Comparison of ENCODE assay signal across 17 cellular contexts in genomic region chr20:44003609-44004008, GRCh38.
"Had no signal": no experiment of that assay in that cellular context is flagged by ENCODE, and none has a peak within 500 bp of the region (broad histone marks: within the 10 kb centered on the region; RNA-seq: fewer than 3 reads in every experiment).

No MANE protein-coding gene starts in this region.

- DNase-seq: effector memory CD4-positive, alpha-beta T cell; hypothalamus; mammary epithelial cell; right cardiac atrium; small intestine; stimulated activated CD4-positive, alpha-beta T cell treated with anti-CD3 and anti-CD28 coated beads, Interleukin-12 subunit alpha, Interleukin-12 subunit beta, amount 100 ng/mL, for 4 hours; stimulated activated naive CD4-positive, alpha-beta T cell treated with Interleukin-2 at 50 U/mL for 16 hours; tibial artery; upper lobe of left lung; uterus had no signal

- H3K4me1 ChIP-seq: tibial artery, upper lobe of left lung, uterus had no signal

- ATAC-seq: esophagus mucosa; left lobe of liver; naive thymus-derived CD8-positive, alpha-beta T cell had no signal

- H3K9me3 Mint-ChIP-seq: naive thymus-derived CD8-positive, alpha-beta T cell had no signal

- FAIRE-seq: endometrium, frontal cortex, islet of Langerhans, small intestine had no signal

- H3K4me3 Mint-ChIP-seq: naive thymus-derived CD8-positive, alpha-beta T cell had no signal

- H3K36me3 Mint-ChIP-seq: naive thymus-derived CD8-positive, alpha-beta T cell had no signal

- H3K4me3 ChIP-seq: heart left ventricle, tibial artery, upper lobe of left lung, uterus had no signal

- H3K27ac ChIP-seq: heart left ventricle, tibial artery, upper lobe of left lung, uterus had no signal

- H3K9me3 ChIP-seq: heart left ventricle, tibial artery, upper lobe of left lung, uterus had no signal

- H3K27me3 ChIP-seq: tibial artery, upper lobe of left lung, uterus had no signal

- H3K36me3 ChIP-seq: heart left ventricle, tibial artery, uterus had no signal
